ENCODE assay signal across 21 cellular contexts in the genomic region with DNA sequence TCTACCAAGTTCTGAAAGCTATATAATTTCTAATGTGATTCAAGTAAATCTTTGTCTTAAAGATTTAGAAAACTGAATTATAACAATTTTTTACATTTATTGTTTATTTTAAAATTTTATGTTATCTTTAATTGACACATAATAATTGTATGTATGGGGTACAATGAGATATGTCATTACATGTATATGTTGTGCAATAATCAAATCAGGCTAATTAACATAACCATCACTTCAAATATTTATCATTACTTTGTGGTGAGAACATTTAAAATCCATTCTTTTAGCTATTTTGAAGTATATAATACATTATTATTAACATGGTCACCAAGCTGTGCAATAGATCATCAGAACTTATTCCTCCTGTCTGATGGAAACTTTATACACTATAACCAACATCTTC.
"Had no signal": no experiment of that assay in that cellular context is flagged by ENCODE, and none has a peak within 500 bp of the region (broad histone marks: within the 10 kb centered on the region; RNA-seq: fewer than 3 reads in every experiment).

No MANE protein-coding gene starts in this region.

- ATAC-seq: T-cell had no signal

- H3K4me3 ChIP-seq: MG63 had no signal

- H3K9ac ChIP-seq: SK-N-SH had no signal

- FAIRE-seq: RCC 7860 had no signal

- H3K4me2 ChIP-seq: SK-N-SH had no signal

- H3K27me3 ChIP-seq: MG63 had no signal

- H3K9me3 ChIP-seq: MG63, SK-N-SH had no signal

- H3K36me3 ChIP-seq: MG63 had no signal

- DNase-seq: Karpas-422, KG1, MG63, NCI-H1092 treated with DMSO at 0.1 percent for 48 hours, NCI-H1436, NCI-H187, NCI-H2029, NCI-H2081 treated with DMSO at 0.1 percent for 48 hours, NCI-H2171, NCI-H226, NCI-H446, NCI-H510A, NCI-H524 treated with DMSO at 0.1 percent for 48 hours, NCI-H69, NCI-H774, RPMI8226, SHP77, SK-N-SH, SW 1271, T-cell had no signal
